ENCODE assay signal across 20 cellular contexts in the genomic region with DNA sequence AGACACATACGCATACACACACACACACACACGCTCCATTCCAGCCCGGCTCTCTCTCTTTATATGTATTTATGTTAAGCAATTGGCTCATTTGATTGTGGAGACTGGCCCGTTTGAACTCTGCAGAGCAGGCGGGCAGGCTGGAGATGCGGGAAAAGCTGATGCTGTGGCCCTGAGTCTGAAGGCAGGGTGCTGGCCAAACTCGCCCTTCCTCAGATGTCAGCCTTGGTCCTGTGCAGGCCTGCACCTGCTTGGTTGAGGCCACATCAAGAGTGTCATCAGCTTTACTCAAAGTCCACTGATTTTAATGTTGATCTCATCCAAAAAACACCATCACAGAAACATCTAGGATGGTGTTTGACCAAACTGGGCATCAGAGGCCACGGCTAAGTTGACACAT.
"Had no signal": no experiment of that assay in that cellular context is flagged by ENCODE, and none has a peak within 500 bp of the region (broad histone marks: within the 10 kb centered on the region; RNA-seq: fewer than 3 reads in every experiment).

No MANE protein-coding gene starts in this region.

- DNase-seq: colonic mucosa; cortex of kidney; effector CD8-positive, alpha-beta T cell; effector memory CD8-positive, alpha-beta T cell; endodermal cell; erythroblast; foreskin keratinocyte; heart left ventricle; hypothalamus; left cardiac atrium; left ventricle myocardium superior; lower lobe of right lung; mesenchymal stem cell; mucosa of descending colon; naive B cell had no signal

- H3K36me3 ChIP-seq: colonic mucosa, gastroesophageal sphincter, heart left ventricle, left lung, lower lobe of right lung had no signal

- H3K27me3 ChIP-seq: colonic mucosa, foreskin keratinocyte, hepatocyte had no signal

- H3K4me3 ChIP-seq: colonic mucosa, gastroesophageal sphincter, heart left ventricle, hepatocyte, left lung, lower lobe of right lung, mucosa of descending colon had no signal

- H3K9me3 ChIP-seq: colonic mucosa, mucosa of descending colon had no signal

- H3K27ac ChIP-seq: colonic mucosa, epithelial cell of prostate, foreskin keratinocyte, gastroesophageal sphincter, heart left ventricle, hepatocyte, left lung, lower lobe of right lung had no signal

- H3K4me1 ChIP-seq: colonic mucosa, foreskin keratinocyte, gastroesophageal sphincter, heart left ventricle, lower lobe of right lung had no signal

- H3K4me2 ChIP-seq: hepatocyte had no signal

- H2AFZ ChIP-seq: hepatocyte had no signal

- H3K79me2 ChIP-seq: hepatocyte had no signal

- ATAC-seq: effector memory CD8-positive, alpha-beta T cell; esophagus mucosa; foreskin keratinocyte; gastroesophageal sphincter; heart left ventricle; left cardiac atrium; left lung; left ventricle myocardium superior; lower lobe of right lung; mucosa of descending colon had no signal
